Comparison of ENCODE assay signal across 14 cellular contexts in the genomic region with DNA sequence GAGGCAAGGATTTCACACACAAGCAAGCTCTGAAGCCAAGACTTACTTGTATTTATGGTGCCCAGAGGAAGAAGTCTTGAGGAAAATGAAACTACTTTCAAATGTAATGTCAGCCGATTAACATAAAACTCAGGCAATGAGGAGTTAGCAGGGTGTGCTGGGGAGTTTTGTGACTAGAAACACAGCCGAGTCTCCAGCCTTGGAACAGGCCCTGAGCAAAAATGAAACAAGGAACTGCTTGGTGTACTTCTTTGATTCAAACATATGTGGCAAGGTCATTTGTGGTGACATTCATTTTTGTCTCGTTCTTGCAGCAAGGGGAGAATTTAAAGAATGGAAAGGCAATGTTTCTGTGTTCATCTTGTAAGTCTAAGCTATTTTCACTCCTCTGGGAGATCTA. TPM values are rescaled to one million over a fixed set of nuclear protein-coding genes. Genes with fewer than 3 reads are reported as not detected.
A peak's percentile ranks its signal among the peaks of the same experiment; 100 is the strongest.
DNase-seq lines count a peak whose midpoint lies in the region; ATAC-seq and TF ChIP-seq lines count a peak whose summit lies in the region.
"Had no signal": no experiment of that assay in that cellular context is flagged by ENCODE, and none has a peak within 500 bp of the region (broad histone marks: within the 10 kb centered on the region; RNA-seq: fewer than 3 reads in every experiment).

No MANE protein-coding gene starts in this region.

- no peaks in the 10 kb centered on the region for H4K20me1 ChIP-seq in SK-N-SH (ENCODE audit: insufficient read depth)

- H3K27ac ChIP-seq in SK-N-SH (ENCODE audit: low read depth in 2 of 2, low read length in 1 of 2) (no peak overlapping the region), Peyer's patch (no peak overlapping the region)
- H3K27ac ChIP-seq in CD4-positive, alpha-beta memory T cell (ENCODE audit: low read depth, low read length), result no peak overlapping the region
- H3K27ac ChIP-seq: cardiac muscle cell had no signal

- no peak overlapping the region for H2AFZ ChIP-seq in SK-N-SH (ENCODE audit: low read depth)

- no peaks in the 10 kb centered on the region for H3K9me2 ChIP-seq in SK-N-SH

- DNase-seq in fibroblast of peridontal ligament (ENCODE audit: extremely low read depth) (peak; percentile 17), SK-N-SH (no peak), MG63 (no peak), Peyer's patch (no peak)
- DNase-seq in CD4-positive, alpha-beta memory T cell, result no peak
- DNase-seq: activated T-cell treated with anti-CD3 and anti-CD28 coated beads for 4 hours, NCI-H524 treated with DMSO at 0.1 percent for 48 hours had no signal

- ATAC-seq in GM18505 (IDR thresholded peaks at IDR 0.05; ENCODE audit: unreplicated experiment) (peak; percentile 59), GM21576 (IDR thresholded peaks at IDR 0.05; ENCODE audit: unreplicated experiment) (peak; percentile 68), HG03432 (IDR thresholded peaks at IDR 0.05; ENCODE audit: unreplicated experiment) (peak; percentile 86)

- 64% methylated on average over 3 of the region's 3 CpGs for WGBS in SK-N-SH (ENCODE audit: low lambda C conversion rate)

- H3K36me3 Mint-ChIP-seq in CD4-positive, alpha-beta memory T cell, result no peaks in the 10 kb centered on the region

- peak overlapping the region in 1 of 8 donors; percentile 43 for H3K4me3 Mint-ChIP-seq in CD4-positive, alpha-beta memory T cell

- no peak for TF ChIP-seq RAD21 in SK-N-SH (IDR thresholded peaks at IDR 0.05; ENCODE audit: low read length)

- POLR2A ChIA-PET in SK-N-SH (lab: Yijun Ruan, JAX), result no interaction called here
- POLR2A ChIA-PET in CD4-positive, alpha-beta memory T cell (lab: Charles Lee; ENCODE audit: partially characterized antibody), result no interaction called here

- TF ChIP-seq POLR2A in GM18505 (IDR thresholded peaks at IDR 0.05; ENCODE audit: borderline replicate concordance, extremely low read depth, insufficient read depth, insufficient read length), result no peak
- TF ChIP-seq POLR2A in Peyer's patch (IDR thresholded peaks at IDR 0.05), result no peak

- no peaks in the 10 kb centered on the region for H3K9me3 ChIP-seq in SK-N-SH
- no peaks in the 10 kb centered on the region for H3K9me3 ChIP-seq in MG63
- H3K9me3 ChIP-seq in Peyer's patch, result no peaks in the 10 kb centered on the region
- no peaks in the 10 kb centered on the region for H3K9me3 ChIP-seq in CD4-positive, alpha-beta memory T cell (ENCODE audit: control insufficient read depth in 1 of 2, low read length in 2 of 2)

- TF ChIP-seq EP300 in SK-N-SH (IDR thresholded peaks at IDR 0.05; ENCODE audit: borderline replicate concordance in 1 of 2, low read depth in 1 of 2, low read length in 1 of 2), result no peak

- H3K4me1 Mint-ChIP-seq in CD4-positive, alpha-beta memory T cell, result peaks cover 0 to 6% (median 2%) of the 10 kb centered on the region in 4 donors

- TF ChIP-seq CTCF in SK-N-SH (IDR thresholded peaks at IDR 0.05) (no peak), Peyer's patch (IDR thresholded peaks at IDR 0.05) (no peak)

- intact Hi-C loops in CD4-positive, alpha-beta memory T cell (cut with micrococcal nuclease), result no loop called here

- peaks cover 7 to 8% of the 10 kb centered on the region in 2 donors for H3K27me3 Mint-ChIP-seq in CD4-positive, alpha-beta memory T cell

- no peaks in the 10 kb centered on the region for H3K79me2 ChIP-seq in SK-N-SH (ENCODE audit: insufficient read depth)

- CTCF ChIA-PET in SK-N-SH (lab: Yijun Ruan, JAX), result no interaction called here
- CTCF ChIA-PET in CD4-positive, alpha-beta memory T cell (lab: Charles Lee; ENCODE audit: partially characterized antibody), result no interaction called here

- H3K4me3 ChIP-seq in SK-N-SH (ENCODE audit: low read depth in 2 of 2, low read length in 1 of 2) (no peak overlapping the region), MG63 (no peak overlapping the region), Peyer's patch (no peak overlapping the region)
- no peak overlapping the region for H3K4me3 ChIP-seq in CD4-positive, alpha-beta memory T cell (ENCODE audit: low read length in 2 of 2)
- H3K4me3 ChIP-seq: cardiac muscle cell had no signal

- H3K4me2 ChIP-seq in SK-N-SH, result no peak overlapping the region

- H3K27me3 ChIP-seq in SK-N-SH (ENCODE audit: insufficient read depth) (no peaks in the 10 kb centered on the region), MG63 (no peaks in the 10 kb centered on the region; the same call in 1 of the 2 replicates), Peyer's patch (no peaks in the 10 kb centered on the region)
- H3K27me3 ChIP-seq in CD4-positive, alpha-beta memory T cell (ENCODE audit: insufficient read depth, low read length), result peaks cover 3% of the 10 kb centered on the region

- no peaks in the 10 kb centered on the region for H3K9me3 Mint-ChIP-seq in CD4-positive, alpha-beta memory T cell

- no peak overlapping the region for H3K9ac ChIP-seq in SK-N-SH

- no peaks in the 10 kb centered on the region for H3F3A ChIP-seq in SK-N-SH (replicated peaks; ENCODE audit: insufficient read depth)

- H3K36me3 ChIP-seq in SK-N-SH (replicated peaks in 1 of 2; ENCODE audit: control insufficient read depth in 1 of 2, insufficient read depth in 2 of 2, low read length in 1 of 2) (no peaks in the 10 kb centered on the region), MG63 (no peaks in the 10 kb centered on the region), Peyer's patch (no peaks in the 10 kb centered on the region)
- H3K36me3 ChIP-seq in CD4-positive, alpha-beta memory T cell (ENCODE audit: insufficient read depth, low read length), result no peaks in the 10 kb centered on the region
- H3K36me3 ChIP-seq: cardiac muscle cell had no signal

- peaks cover 0 to 9% of the 10 kb centered on the region in 2 experiments; a peak in 1 of 4 replicates for H3K4me1 ChIP-seq in SK-N-SH (ENCODE audit: control insufficient read depth in 1 of 2, insufficient read depth in 2 of 2, low read depth in 1 of 2, low read length in 1 of 2)
- H3K4me1 ChIP-seq in Peyer's patch, result no peaks in the 10 kb centered on the region
- no peaks in the 10 kb centered on the region for H3K4me1 ChIP-seq in CD4-positive, alpha-beta memory T cell (ENCODE audit: insufficient read depth, low read length)

- no peak overlapping the region for H3K27ac Mint-ChIP-seq in CD4-positive, alpha-beta memory T cell

TF ChIP-seq in SK-N-SH, 30 proteins besides CTCF, POLR2A, EP300 and RAD21 (continues in another document):
- TF ChIP-seq SMC3 (IDR thresholded peaks at IDR 0.05; ENCODE audit: low read depth, low read length) (no peak), YY1 (IDR thresholded peaks at IDR 0.05; ENCODE audit: low read depth) (no peak), FOXJ3 (CRISPR knock-in tag; IDR thresholded peaks at IDR 0.05) (no peak), RCOR1 (IDR thresholded peaks at IDR 0.05; ENCODE audit: low read length) (no peak), JUND (IDR thresholded peaks at IDR 0.05) (no peak), SIN3A (IDR thresholded peaks at IDR 0.05; ENCODE audit: borderline replicate concordance, low read depth, low read length) (no peak), GATA2 (CRISPR knock-in tag; IDR thresholded peaks at IDR 0.05) (no peak), TCF12 (IDR thresholded peaks at IDR 0.05) (no peak), TEAD4 (IDR thresholded peaks at IDR 0.05; ENCODE audit: borderline replicate concordance, insufficient read depth) (no peak)
- TF ChIP-seq, protein P1, sequence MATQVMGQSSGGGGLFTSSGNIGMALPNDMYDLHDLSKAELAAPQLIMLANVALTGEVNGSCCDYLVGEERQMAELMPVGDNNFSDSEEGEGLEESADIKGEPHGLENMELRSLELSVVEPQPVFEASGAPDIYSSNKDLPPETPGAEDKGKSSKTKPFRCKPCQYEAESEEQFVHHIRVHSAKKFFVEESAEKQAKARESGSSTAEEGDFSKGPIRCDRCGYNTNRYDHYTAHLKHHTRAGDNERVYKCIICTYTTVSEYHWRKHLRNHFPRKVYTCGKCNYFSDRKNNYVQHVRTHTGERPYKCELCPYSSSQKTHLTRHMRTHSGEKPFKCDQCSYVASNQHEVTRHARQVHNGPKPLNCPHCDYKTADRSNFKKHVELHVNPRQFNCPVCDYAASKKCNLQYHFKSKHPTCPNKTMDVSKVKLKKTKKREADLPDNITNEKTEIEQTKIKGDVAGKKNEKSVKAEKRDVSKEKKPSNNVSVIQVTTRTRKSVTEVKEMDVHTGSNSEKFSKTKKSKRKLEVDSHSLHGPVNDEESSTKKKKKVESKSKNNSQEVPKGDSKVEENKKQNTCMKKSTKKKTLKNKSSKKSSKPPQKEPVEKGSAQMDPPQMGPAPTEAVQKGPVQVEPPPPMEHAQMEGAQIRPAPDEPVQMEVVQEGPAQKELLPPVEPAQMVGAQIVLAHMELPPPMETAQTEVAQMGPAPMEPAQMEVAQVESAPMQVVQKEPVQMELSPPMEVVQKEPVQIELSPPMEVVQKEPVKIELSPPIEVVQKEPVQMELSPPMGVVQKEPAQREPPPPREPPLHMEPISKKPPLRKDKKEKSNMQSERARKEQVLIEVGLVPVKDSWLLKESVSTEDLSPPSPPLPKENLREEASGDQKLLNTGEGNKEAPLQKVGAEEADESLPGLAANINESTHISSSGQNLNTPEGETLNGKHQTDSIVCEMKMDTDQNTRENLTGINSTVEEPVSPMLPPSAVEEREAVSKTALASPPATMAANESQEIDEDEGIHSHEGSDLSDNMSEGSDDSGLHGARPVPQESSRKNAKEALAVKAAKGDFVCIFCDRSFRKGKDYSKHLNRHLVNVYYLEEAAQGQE (IDR thresholded peaks at IDR 0.05; ENCODE audit: low read depth, low read length), result no peak

RNA-seq across cellular contexts. Expression of a gene that starts 4.4 kb away (rescaled TPM):
- not detected in 2 replicates for polyA plus RNA-seq in SK-N-SH (2012; rRNA removed)
- polyA plus RNA-seq in SK-N-SH (2012; cell fraction: cytosol; rRNA removed), result not detected in 2 replicates
- not detected in 2 replicates for polyA plus RNA-seq in SK-N-SH (2012; cell fraction: nucleus; rRNA removed)
- total RNA-seq in MG63 (2014; rRNA removed; shearing (Covaris generic); ENCODE audit: low replicate concordance), result not detected in 2 replicates
- not detected for total RNA-seq in Peyer's patch
- total RNA-seq in CD4-positive, alpha-beta memory T cell, result not detected
- polyA plus RNA-seq in CD4-positive, alpha-beta memory T cell, result not detected
- total RNA-seq: cardiac muscle cell, M059J, omental fat pad had no signal
- polyA plus RNA-seq: cardiac muscle cell, keratinocyte had no signal

RNA-seq across cellular contexts. Expression of a gene that starts 51.4 kb away (rescaled TPM):
- 1.7 and 2.8 TPM in 2 replicates for polyA plus RNA-seq in SK-N-SH (2012; rRNA removed)
- polyA plus RNA-seq in SK-N-SH (2012; cell fraction: cytosol; rRNA removed), result 2.2 and 2.6 TPM in 2 replicates
- 2.5 and 3.6 TPM in 2 replicates for polyA plus RNA-seq in SK-N-SH (2012; cell fraction: nucleus; rRNA removed)
- 0.72 and 11.4 TPM in 2 replicates for total RNA-seq in MG63 (2014; rRNA removed; shearing (Covaris generic); ENCODE audit: low replicate concordance)
- 10 to 100 TPM in 1 of 4 donors, 1 to 10 TPM in 1, under 1 TPM in 1, not detected in 1; 0.40 to 23.9 (median 1.1) TPM for total RNA-seq in Peyer's patch
- total RNA-seq in CD4-positive, alpha-beta memory T cell, result under 1 TPM in 1 of 2 experiments, not detected in 1; 0.17 TPM
- under 1 TPM in 1 of 2 donors, not detected in 1; 0.44 TPM for polyA plus RNA-seq in CD4-positive, alpha-beta memory T cell

RNA-seq across cellular contexts. Expression of a gene that starts 51.6 kb away (rescaled TPM):
- 15.1 and 22.8 TPM in 2 replicates for polyA plus RNA-seq in SK-N-SH (2012; rRNA removed)
- polyA plus RNA-seq in SK-N-SH (2012; cell fraction: cytosol; rRNA removed), result 18.2 and 18.3 TPM in 2 replicates
- polyA plus RNA-seq in SK-N-SH (2012; cell fraction: nucleus; rRNA removed), result 18.8 and 37.6 TPM in 2 replicates
- 30.7 and 49.6 TPM in 2 replicates for total RNA-seq in MG63 (2014; rRNA removed; shearing (Covaris generic); ENCODE audit: low replicate concordance)
- total RNA-seq in Peyer's patch, result 10 to 100 TPM; 15.8 to 34.0 (median 29.8) TPM
- total RNA-seq in CD4-positive, alpha-beta memory T cell, result 10 to 100 TPM; 23.0 to 23.4 TPM
- 10 to 100 TPM; 23.6 to 26.2 TPM for polyA plus RNA-seq in CD4-positive, alpha-beta memory T cell
